ENCODE assay signal across 1 cellular context in genomic region chr13:66159526-66159925, GRCh38.
TF ChIP-seq lines count a peak whose summit lies in the region.

No MANE protein-coding gene starts in this region.

TF ChIP-seq in HCT116, 20 proteins besides CTCF, POLR2A, EP300 and RAD21 (continued from another document):
- TF ChIP-seq ATF3 (IDR thresholded peaks at IDR 0.05) (no peak), ZFX (IDR thresholded peaks at IDR 0.05) (no peak), JUND (IDR thresholded peaks at IDR 0.05) (no peak), YY1 (IDR thresholded peaks at IDR 0.05; ENCODE audit: extremely low read depth, insufficient replicate concordance, low read depth, low read length) (no peak), EGR1 (IDR thresholded peaks at IDR 0.05; ENCODE audit: low read depth) (no peak), EZH2phosphoT487 (IDR thresholded peaks at IDR 0.05; ENCODE audit: borderline replicate concordance) (no peak), CEBPB (IDR thresholded peaks at IDR 0.05; ENCODE audit: low read depth) (no peak)
